ENCODE assay signal across 1 cellular context in genomic region chr2:171095014-171095582, GRCh38.
TF ChIP-seq lines count a peak whose summit lies in the region.

No MANE protein-coding gene starts in this region.

TF ChIP-seq in IMR-90, 13 proteins besides CTCF, POLR2A, EP300 and RAD21 (continued from another document):
- TF ChIP-seq ELK1 (IDR thresholded peaks at IDR 0.05; ENCODE audit: borderline replicate concordance, low read depth, low read length) (no peak), CEBPB (IDR thresholded peaks at IDR 0.05; ENCODE audit: low read depth, low read length) (no peak)
